ENCODE assay signal across 8 cellular contexts in genomic region chr10:114239117-114239993, GRCh38. TPM values are rescaled to one million over a fixed set of nuclear protein-coding genes. Genes with fewer than 3 reads are reported as not detected.
DNase-seq lines count a peak whose midpoint lies in the region; ATAC-seq and TF ChIP-seq lines count a peak whose summit lies in the region.

Gene VWA2, plus strand, starts transcription at chr10:114239254. Its CDS starts 9,460 bp downstream, at chr10:114248714.

- peak within 1 kb of the TSS; percentile 76 for H3K27ac Mint-ChIP-seq in progenitor cell of endocrine pancreas

- peak; percentile 54 for TF ChIP-seq CTCF in progenitor cell of endocrine pancreas (IDR thresholded peaks at IDR 0.05; ENCODE audit: unreplicated experiment)

- no peaks in the 10 kb centered on the region for H3K9me3 Mint-ChIP-seq in progenitor cell of endocrine pancreas (ENCODE audit: low read depth)

- H3K27me3 Mint-ChIP-seq in progenitor cell of endocrine pancreas = peaks cover 53% of the 10 kb centered on the region

- H3K36me3 Mint-ChIP-seq in progenitor cell of endocrine pancreas (ENCODE audit: insufficient read depth) = no peaks in the 10 kb centered on the region

- no peaks in the 10 kb centered on the region for H3K4me1 Mint-ChIP-seq in progenitor cell of endocrine pancreas (ENCODE audit: low read depth)

- H3K4me3 Mint-ChIP-seq in progenitor cell of endocrine pancreas (ENCODE audit: low read depth) = peak within 1 kb of the TSS; percentile 73

- ATAC-seq in esophagus mucosa (peak; percentile 62), GM19023 (IDR thresholded peaks at IDR 0.05; ENCODE audit: unreplicated experiment) (no peak)

- DNase-seq in activated gamma-delta T cell treated with Interleukin-2 at 50 U/mL for 16 hours = peak; percentile 9
- DNase-seq in activated gamma-delta T cell (lab: John Stamatoyannopoulos, UW) = no peak
- peak; percentile 35 to 39 for DNase-seq in SHP77 (lab: John Stamatoyannopoulos, UW)
- peak; percentile 66 for DNase-seq in progenitor cell of endocrine pancreas (ENCODE audit: low spot score, unreplicated experiment)
- no peak for DNase-seq in cerebellum (ENCODE audit: low spot score)
- no peak for DNase-seq in NAMALWA (ENCODE audit: low spot score)

RNA-seq across cellular contexts. Expression of gene VWA2, which starts in this region (rescaled TPM):
- total RNA-seq in esophagus mucosa = 3.5 TPM
- total RNA-seq in progenitor cell of endocrine pancreas = 12.1 and 12.4 TPM in 2 replicates
- total RNA-seq in cerebellum = 1.1 TPM

Comparison
In these comparisons a context has a peak if more than half of its experiments do, and no peak if none do; other contexts are left out.
1. DNase-seq: peak in activated gamma-delta T cell treated with Interleukin-2 at 50 U/mL for 16 hours (single experiment), SHP77 (2 of 2) and progenitor cell of endocrine pancreas (single experiment); none in activated gamma-delta T cell (single experiment), cerebellum (single experiment) and NAMALWA (single experiment).